In genomic region chr12:49661191-49661590, GRCh38 we compare ENCODE assay signal across 12 cellular contexts. TPM values are rescaled to one million over a fixed set of nuclear protein-coding genes. Genes with fewer than 3 reads are reported as not detected.
DNase-seq lines count a peak whose midpoint lies in the region; ATAC-seq and TF ChIP-seq lines count a peak whose summit lies in the region.
"Had no signal": no experiment of that assay in that cellular context is flagged by ENCODE, and none has a peak within 500 bp of the region (broad histone marks: within the 10 kb centered on the region; RNA-seq: fewer than 3 reads in every experiment).

No MANE protein-coding gene starts in this region.

- no peaks in the 10 kb centered on the region for H3K27me3 ChIP-seq in naive thymus-derived CD4-positive, alpha-beta T cell (ENCODE audit: control insufficient read depth in 2 of 2, insufficient read depth in 2 of 2, low read length in 2 of 2)

- no peak for TF ChIP-seq CTCF in GM12864 (IDR thresholded peaks at IDR 0.05; ENCODE audit: low read depth, low read length, missing control alignments)

- DNase-seq in GM12864 (ENCODE audit: low read depth): peak; percentile 49
- peak; percentile 63 for DNase-seq in activated CD4-positive, alpha-beta memory T cell treated with anti-CD3 and anti-CD28 coated beads for 36 hours
- no peak for DNase-seq in naive thymus-derived CD4-positive, alpha-beta T cell
- DNase-seq in SW 1271 (lab: John Stamatoyannopoulos, UW): no peak
- DNase-seq in mucosa of gallbladder (ENCODE audit: low spot score): no peak
- DNase-seq: activated gamma-delta T cell treated with Interleukin-2 at 50 U/mL for 16 hours, EL, NCI-H510A, posterior cingulate gyrus had no signal

- CTCF ChIA-PET in activated CD4-positive, alpha-beta memory T cell treated with anti-CD3 and anti-CD28 coated beads for 36 hours (lab: Charles Lee): interaction anchor here (0.9 to 2.3 kb wide), 7 partner anchors 16 to 80 kb away, joined by 3 to 7 read pairs (median 3); partner anchors contain the start of genes PRPF40B and TMBIM6
- CTCF ChIA-PET in naive thymus-derived CD4-positive, alpha-beta T cell (lab: Charles Lee): interaction anchor here (0.6 to 5.1 kb wide), 5 partner anchors 9 to 46 kb away, joined by 3 to 39 read pairs (median 4); partner anchors contain the start of gene FMNL3

- peak; percentile 39 for ATAC-seq in HG02623 (IDR thresholded peaks at IDR 0.05; ENCODE audit: unreplicated experiment)
- ATAC-seq in naive thymus-derived CD4-positive, alpha-beta T cell: no peak
- ATAC-seq in GM21786 (IDR thresholded peaks at IDR 0.05; ENCODE audit: unreplicated experiment): no peak
- ATAC-seq in HG03460 (IDR thresholded peaks at IDR 0.05; ENCODE audit: unreplicated experiment): no peak

- H3K27ac ChIP-seq in naive thymus-derived CD4-positive, alpha-beta T cell (ENCODE audit: low read depth, low read length): no peak overlapping the region

- peaks cover 30% of the 10 kb centered on the region for H3K36me3 Mint-ChIP-seq in activated CD4-positive, alpha-beta memory T cell treated with anti-CD3 and anti-CD28 coated beads for 36 hours
- peaks cover 20 to 62% (median 48%) of the 10 kb centered on the region in 5 donors for H3K36me3 Mint-ChIP-seq in naive thymus-derived CD4-positive, alpha-beta T cell

- POLR2A ChIA-PET in activated CD4-positive, alpha-beta memory T cell treated with anti-CD3 and anti-CD28 coated beads for 36 hours (lab: Charles Lee): interaction anchor here (0.6 to 4.5 kb wide), 3 partner anchors 12 to 46 kb away, joined by 3 to 40 read pairs (median 3); partner anchors contain the start of gene FMNL3
- POLR2A ChIA-PET in naive thymus-derived CD4-positive, alpha-beta T cell (lab: Charles Lee): interaction anchor here (1.0 to 5.5 kb wide), 4 partner anchors 11 to 80 kb away, joined by 3 to 56 read pairs (median 18); partner anchors contain the start of genes FMNL3, PRPF40B and TMBIM6

- H3K36me3 ChIP-seq in naive thymus-derived CD4-positive, alpha-beta T cell (ENCODE audit: control insufficient read depth in 2 of 3, insufficient read depth in 3 of 3, low read length in 3 of 3): peaks cover 0 to 31% (median 5%) of the 10 kb centered on the region in 3 experiments

- H3K9me3 ChIP-seq in naive thymus-derived CD4-positive, alpha-beta T cell (ENCODE audit: control insufficient read depth in 2 of 3, low read length in 3 of 3): no peaks in the 10 kb centered on the region

- intact Hi-C loops in activated CD4-positive, alpha-beta memory T cell treated with anti-CD3 and anti-CD28 coated beads for 36 hours (cut with micrococcal nuclease): no loop called here
- intact Hi-C loops in naive thymus-derived CD4-positive, alpha-beta T cell (cut with micrococcal nuclease): no loop called here

- H3K27me3 Mint-ChIP-seq in activated CD4-positive, alpha-beta memory T cell treated with anti-CD3 and anti-CD28 coated beads for 36 hours: no peaks in the 10 kb centered on the region
- no peaks in the 10 kb centered on the region for H3K27me3 Mint-ChIP-seq in naive thymus-derived CD4-positive, alpha-beta T cell

- H3K9me3 Mint-ChIP-seq in activated CD4-positive, alpha-beta memory T cell treated with anti-CD3 and anti-CD28 coated beads for 36 hours: no peaks in the 10 kb centered on the region
- peaks cover 0 to 2% (median 0%) of the 10 kb centered on the region in 11 donors for H3K9me3 Mint-ChIP-seq in naive thymus-derived CD4-positive, alpha-beta T cell

- H3K4me3 Mint-ChIP-seq in activated CD4-positive, alpha-beta memory T cell treated with anti-CD3 and anti-CD28 coated beads for 36 hours: peak overlapping the region; percentile 7
- peak overlapping the region; percentile 59 to 94 (median 84) for H3K4me3 Mint-ChIP-seq in naive thymus-derived CD4-positive, alpha-beta T cell

- H3K4me1 ChIP-seq in naive thymus-derived CD4-positive, alpha-beta T cell (ENCODE audit: control insufficient read depth in 2 of 2, insufficient read depth in 2 of 2, low read length in 2 of 2): peaks cover 44 to 69% of the 10 kb centered on the region in 2 donors

- H3K27ac Mint-ChIP-seq in activated CD4-positive, alpha-beta memory T cell treated with anti-CD3 and anti-CD28 coated beads for 36 hours: peak overlapping the region; percentile 95
- H3K27ac Mint-ChIP-seq in naive thymus-derived CD4-positive, alpha-beta T cell: peak overlapping the region; percentile 92 to 100 (median 98)

- H3K4me3 ChIP-seq in GM12864 (ENCODE audit: low read depth, low read length): no peak overlapping the region
- no peak overlapping the region for H3K4me3 ChIP-seq in naive thymus-derived CD4-positive, alpha-beta T cell (ENCODE audit: low read length)

- peaks cover 63% of the 10 kb centered on the region for H3K4me1 Mint-ChIP-seq in activated CD4-positive, alpha-beta memory T cell treated with anti-CD3 and anti-CD28 coated beads for 36 hours (ENCODE audit: low read depth)
- peaks cover 64 to 97% (median 91%) of the 10 kb centered on the region in 7 donors for H3K4me1 Mint-ChIP-seq in naive thymus-derived CD4-positive, alpha-beta T cell

RNA-seq across cellular contexts. Expression of gene PRPF40B, which starts 37.8 kb away (rescaled TPM):
- 1 to 10 TPM; 6.2 to 8.9 TPM for total RNA-seq in activated CD4-positive, alpha-beta memory T cell treated with anti-CD3 and anti-CD28 coated beads for 36 hours
- total RNA-seq in naive thymus-derived CD4-positive, alpha-beta T cell: 10 to 100 TPM in 4 of 5 experiments, 1 to 10 TPM in 1; 7.8 to 24.1 (median 12.1) TPM
- polyA plus RNA-seq in naive thymus-derived CD4-positive, alpha-beta T cell: 1 to 10 TPM; 2.0 to 4.2 TPM
- 33.4 TPM for total RNA-seq in mucosa of gallbladder

RNA-seq across cellular contexts. Expression of gene FMNL3, which starts 46.0 kb away (rescaled TPM):
- total RNA-seq in activated CD4-positive, alpha-beta memory T cell treated with anti-CD3 and anti-CD28 coated beads for 36 hours: 10 to 100 TPM; 31.2 to 31.9 TPM
- 10 to 100 TPM; 33.3 to 40.4 (median 39.7) TPM for total RNA-seq in naive thymus-derived CD4-positive, alpha-beta T cell
- polyA plus RNA-seq in naive thymus-derived CD4-positive, alpha-beta T cell: 10 to 100 TPM; 10.4 to 12.0 TPM
- total RNA-seq in mucosa of gallbladder: 27.8 TPM

RNA-seq across cellular contexts. Expression of gene FAM186B, which starts 55.8 kb away (rescaled TPM):
- total RNA-seq in activated CD4-positive, alpha-beta memory T cell treated with anti-CD3 and anti-CD28 coated beads for 36 hours: not detected
- total RNA-seq in naive thymus-derived CD4-positive, alpha-beta T cell: 1 to 10 TPM in 1 of 5 experiments, under 1 TPM in 4; 0.24 to 1.1 (median 0.51) TPM
- under 1 TPM; 0.13 to 0.26 TPM for polyA plus RNA-seq in naive thymus-derived CD4-positive, alpha-beta T cell
- 0.32 TPM for total RNA-seq in mucosa of gallbladder

Comparison
In these comparisons a context has a peak if more than half of its experiments do, and no peak if none do; other contexts are left out.
1. DNase-seq: peak in GM12864 (single experiment) and activated CD4-positive, alpha-beta memory T cell treated with anti-CD3 and anti-CD28 coated beads for 36 hours (single experiment); none in naive thymus-derived CD4-positive, alpha-beta T cell (0 of 9), SW 1271 (0 of 2) and mucosa of gallbladder (single experiment).